ENCODE assay signal across 18 cellular contexts in genomic region chr3:132804498-132804897, GRCh38.
DNase-seq lines count a peak whose midpoint lies in the region; TF ChIP-seq lines count a peak whose summit lies in the region.
"Had no signal": no experiment of that assay in that cellular context is flagged by ENCODE, and none has a peak within 500 bp of the region (broad histone marks: within the 10 kb centered on the region; RNA-seq: fewer than 3 reads in every experiment).

No MANE protein-coding gene starts in this region.

- BruUV-seq in MCF 10A (replicated peaks; lab: Mats Ljungman, UMichigan) = no TSS peak

- H3K27ac Mint-ChIP-seq in MCF 10A (ENCODE audit: low read depth, unreplicated experiment) = no peak overlapping the region
- peak overlapping the region; percentile 95 for H3K27ac Mint-ChIP-seq in mesothelial cell of epicardium
- no peak overlapping the region for H3K27ac Mint-ChIP-seq in glutamatergic neuron (ENCODE audit: unreplicated experiment)
- H3K27ac Mint-ChIP-seq: activated CD8-positive, alpha-beta T cell treated with anti-CD3 and anti-CD28 coated beads for 36 hours; activated naive CD8-positive, alpha-beta T cell treated with anti-CD3 and anti-CD28 coated beads, Interleukin-2, amount 10 ng/mL, durations not matched to agents 7 days and 5 days; activated T-cell treated with anti-CD3 and anti-CD28 coated beads, Interleukin-2, amount 50 U/mL, for 72 hours; CD14-positive monocyte had no signal

- POLR2A ChIA-PET in MCF 10A (lab: Yijun Ruan, JAX) = no interaction called here

- H3K27me3 ChIP-seq in breast epithelium = no peaks in the 10 kb centered on the region
- H3K27me3 ChIP-seq in prostate gland (replicated peaks; ENCODE audit: insufficient read depth) = no peaks in the 10 kb centered on the region

- H3K4me1 ChIP-seq in breast epithelium (no peaks in the 10 kb centered on the region), prostate gland (replicated peaks) (no peaks in the 10 kb centered on the region)

- H3K36me3 ChIP-seq in breast epithelium (no peaks in the 10 kb centered on the region), prostate gland (no peaks in the 10 kb centered on the region)
- H3K36me3 ChIP-seq: thoracic aorta had no signal

- DNase-seq in breast epithelium (ENCODE audit: low spot score in 2 of 2) (peak in 1 of 2 donors; percentile 63), MCF 10A (ENCODE audit: unreplicated experiment) (no peak), choroid plexus epithelial cell (ENCODE audit: low read depth) (peak; percentile 41), mesothelial cell of epicardium (ENCODE audit: low spot score in 2 of 2, unreplicated experiment in 2 of 2) (no peak), SKM-1 treated with dmso at 0.1 percent for 144 hours (lab: John Stamatoyannopoulos, UW; ENCODE audit: unreplicated experiment) (no peak), NCI-H1417 (lab: John Stamatoyannopoulos, UW) (no peak), prostate gland (ENCODE audit: low spot score) (no peak), glutamatergic neuron (no peak)
- DNase-seq: activated CD8-positive, alpha-beta T cell treated with anti-CD3 and anti-CD28 coated beads for 36 hours; activated naive CD8-positive, alpha-beta T cell treated with anti-CD3 and anti-CD28 coated beads, Interleukin-2, amount 10 ng/mL, durations not matched to agents 7 days and 5 days; activated T-cell treated with anti-CD3 and anti-CD28 coated beads, Interleukin-2, amount 50 U/mL, for 72 hours; nucleus accumbens; stimulated activated CD4-positive, alpha-beta T cell treated with anti-CD3 and anti-CD28 coated beads, Interleukin-4, amount 100 ng/mL, for 24 hours; stimulated activated CD8-positive, alpha-beta memory T cell treated with anti-CD3 and anti-CD28 coated beads, Interleukin-4, amount 100 ng/mL, for 48 hours; SW 1271 had no signal

- H3K4me3 Mint-ChIP-seq in MCF 10A (ENCODE audit: unreplicated experiment) = no peak overlapping the region
- H3K4me3 Mint-ChIP-seq in mesothelial cell of epicardium = no peak overlapping the region
- H3K4me3 Mint-ChIP-seq in glutamatergic neuron (ENCODE audit: unreplicated experiment) = no peak overlapping the region
- H3K4me3 Mint-ChIP-seq: activated CD8-positive, alpha-beta T cell treated with anti-CD3 and anti-CD28 coated beads for 36 hours; activated naive CD8-positive, alpha-beta T cell treated with anti-CD3 and anti-CD28 coated beads, Interleukin-2, amount 10 ng/mL, durations not matched to agents 7 days and 5 days; activated T-cell treated with anti-CD3 and anti-CD28 coated beads, Interleukin-2, amount 50 U/mL, for 72 hours; CD14-positive monocyte had no signal

- no peak for TF ChIP-seq POLR2A in breast epithelium (IDR thresholded peaks at IDR 0.05)
- no peak for TF ChIP-seq POLR2A in prostate gland (IDR thresholded peaks at IDR 0.05)

- TF ChIP-seq CTCF in breast epithelium (IDR thresholded peaks at IDR 0.05) (no peak), MCF 10A (IDR thresholded peaks at IDR 0.05; ENCODE audit: unreplicated experiment) (no peak), choroid plexus epithelial cell (conservative IDR thresholded peaks at IDR 0.05; ENCODE audit: low read depth, low read length) (no peak), mesothelial cell of epicardium (IDR thresholded peaks at IDR 0.05; ENCODE audit: unreplicated experiment) (no peak), prostate gland (IDR thresholded peaks at IDR 0.05) (no peak), glutamatergic neuron (IDR thresholded peaks at IDR 0.05; ENCODE audit: partially characterized antibody, unreplicated experiment) (no peak)

- H3K4me3 ChIP-seq in breast epithelium = no peak overlapping the region
- H3K4me3 ChIP-seq in choroid plexus epithelial cell (ENCODE audit: low read depth, low read length) = no peak overlapping the region
- H3K4me3 ChIP-seq in prostate gland = no peak overlapping the region
- H3K4me3 ChIP-seq: thoracic aorta had no signal

- intact Hi-C loops in breast epithelium (cut with DNase I; ENCODE audit: low total_unique reads) (no loop called here), MCF 10A (cut with micrococcal nuclease) (no loop called here), prostate gland (cut with DNase I) (no loop called here)

- CTCF ChIA-PET in MCF 10A (lab: Yijun Ruan, JAX) = interaction anchor here (0.6 kb wide), 1 partner anchor 35 kb away, joined by 4 read pairs; no protein-coding TSS in a partner anchor

- H3K27ac ChIP-seq in breast epithelium (peak overlapping the region; percentile 61 to 67), prostate gland (no peak overlapping the region)
- H3K27ac ChIP-seq: 22Rv1 had no signal

- no peaks in the 10 kb centered on the region for H3K36me3 Mint-ChIP-seq in MCF 10A (ENCODE audit: insufficient read depth, unreplicated experiment)
- no peaks in the 10 kb centered on the region for H3K36me3 Mint-ChIP-seq in mesothelial cell of epicardium
- H3K36me3 Mint-ChIP-seq in glutamatergic neuron (ENCODE audit: unreplicated experiment) = no peaks in the 10 kb centered on the region
- H3K36me3 Mint-ChIP-seq: activated naive CD8-positive, alpha-beta T cell treated with anti-CD3 and anti-CD28 coated beads, Interleukin-2, amount 10 ng/mL, durations not matched to agents 7 days and 5 days; CD14-positive monocyte had no signal

- H3K9me3 ChIP-seq in breast epithelium (no peaks in the 10 kb centered on the region), prostate gland (no peaks in the 10 kb centered on the region)
- H3K9me3 ChIP-seq: thoracic aorta had no signal

- H3K9me3 Mint-ChIP-seq in MCF 10A (ENCODE audit: unreplicated experiment) (no peaks in the 10 kb centered on the region), mesothelial cell of epicardium (no peaks in the 10 kb centered on the region), glutamatergic neuron (ENCODE audit: unreplicated experiment) (peaks cover 1% of the 10 kb centered on the region)
- H3K9me3 Mint-ChIP-seq: activated CD8-positive, alpha-beta T cell treated with anti-CD3 and anti-CD28 coated beads for 36 hours; activated naive CD8-positive, alpha-beta T cell treated with anti-CD3 and anti-CD28 coated beads, Interleukin-2, amount 10 ng/mL, durations not matched to agents 7 days and 5 days; activated T-cell treated with anti-CD3 and anti-CD28 coated beads, Interleukin-2, amount 50 U/mL, for 72 hours had no signal

- no peaks in the 10 kb centered on the region for H3K27me3 Mint-ChIP-seq in MCF 10A (ENCODE audit: insufficient read depth, unreplicated experiment)
- no peaks in the 10 kb centered on the region for H3K27me3 Mint-ChIP-seq in mesothelial cell of epicardium (ENCODE audit: low read depth)
- H3K27me3 Mint-ChIP-seq in glutamatergic neuron (ENCODE audit: unreplicated experiment) = peaks cover 1% of the 10 kb centered on the region
- H3K27me3 Mint-ChIP-seq: activated CD8-positive, alpha-beta T cell treated with anti-CD3 and anti-CD28 coated beads for 36 hours had no signal

- H3K4me1 Mint-ChIP-seq in MCF 10A (ENCODE audit: insufficient read depth, unreplicated experiment) (peaks cover 6% of the 10 kb centered on the region), mesothelial cell of epicardium (peaks cover 20% of the 10 kb centered on the region), glutamatergic neuron (ENCODE audit: low read depth, unreplicated experiment) (no peaks in the 10 kb centered on the region)
- H3K4me1 Mint-ChIP-seq: activated naive CD8-positive, alpha-beta T cell treated with anti-CD3 and anti-CD28 coated beads, Interleukin-2, amount 10 ng/mL, durations not matched to agents 7 days and 5 days; CD14-positive monocyte had no signal

Comparison
In these comparisons a context has a peak if more than half of its experiments do, and no peak if none do; other contexts are left out.
1. H3K27ac ChIP-seq: peak in breast epithelium (2 of 2); none in prostate gland (0 of 2).